8 cellular contexts compared by ENCODE assay signal in the genomic region with DNA sequence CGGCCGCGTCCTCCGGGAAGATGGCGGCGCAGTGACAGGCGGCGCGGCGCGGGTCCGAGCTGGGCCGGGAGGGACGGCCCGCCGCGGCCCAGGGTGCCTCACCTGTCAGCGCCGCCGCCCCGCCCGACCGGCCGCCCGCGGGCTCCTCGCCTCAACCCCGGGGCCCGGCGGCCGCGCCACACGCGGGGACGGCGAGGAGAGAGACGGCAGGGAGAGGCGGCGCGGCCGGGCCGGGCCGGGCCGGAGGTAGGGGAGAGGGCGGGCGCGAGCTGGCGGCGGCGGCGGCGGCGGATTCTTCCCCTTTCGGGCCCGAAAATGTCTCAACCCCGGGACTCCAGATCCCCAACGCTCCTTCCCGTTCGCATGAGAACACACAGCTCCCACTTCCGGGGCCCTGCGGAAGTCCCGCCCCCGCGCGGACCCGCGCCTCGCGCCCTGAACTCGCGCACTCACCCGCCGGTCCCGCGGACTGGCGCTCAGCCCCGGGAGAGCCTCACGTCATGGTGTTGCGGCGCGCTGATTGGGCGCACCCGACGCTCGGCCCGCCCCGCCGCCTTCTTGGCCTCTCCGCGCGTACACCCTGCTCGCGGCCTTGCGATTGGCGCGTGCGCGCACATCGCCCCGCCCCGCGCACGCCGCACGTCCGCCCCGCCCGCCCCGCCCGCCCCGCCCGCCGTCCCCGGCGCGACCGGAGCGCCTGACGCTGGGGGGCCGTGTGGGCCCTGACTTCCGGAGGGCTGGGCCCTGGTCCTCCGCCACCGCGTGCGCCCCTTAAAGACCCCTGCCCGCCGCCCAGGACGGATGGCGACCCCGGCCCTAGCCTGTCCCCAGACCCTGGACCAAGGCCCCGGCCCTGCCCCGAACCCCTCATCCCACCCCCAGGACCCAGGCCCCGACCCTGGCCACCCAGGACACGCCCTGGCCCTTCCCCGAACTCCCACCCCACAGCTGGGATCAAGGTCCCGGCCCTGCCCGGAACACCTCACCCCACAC. TPM values are rescaled to one million over a fixed set of nuclear protein-coding genes. Genes with fewer than 3 reads are reported as not detected.
DNase-seq lines count a peak whose midpoint lies in the region; ATAC-seq, FAIRE-seq and TF ChIP-seq lines count a peak whose summit lies in the region.

A gene (minus strand): TSS at position 380 of the 993 bp plus-strand sequence. CDS start 45,984 bp downstream, outside the sequence.

- no peak for FAIRE-seq in RCC 7860 (lab: Jason Lieb, UNC)

- H3K79me2 ChIP-seq in DND-41 (ENCODE audit: insufficient read depth, low read length) (peaks cover 56% of the 10 kb centered on the region), GM23248 (ENCODE audit: insufficient read depth) (peaks cover 44% of the 10 kb centered on the region), Karpas-422 (ENCODE audit: low read length) (peaks cover 45% of the 10 kb centered on the region)

- H4K20me1 ChIP-seq in DND-41 (ENCODE audit: insufficient read depth, low read length): peaks cover 42% of the 10 kb centered on the region
- peaks cover 23% of the 10 kb centered on the region for H4K20me1 ChIP-seq in GM23248 (ENCODE audit: insufficient read depth)
- peaks cover 36% of the 10 kb centered on the region for H4K20me1 ChIP-seq in Karpas-422 (ENCODE audit: insufficient read depth, low read depth, low read length)

- H3K9me3 ChIP-seq in DND-41 (ENCODE audit: insufficient read depth, low read length, severe bottlenecking) (no peaks in the 10 kb centered on the region), GM23248 (ENCODE audit: low read depth) (no peaks in the 10 kb centered on the region), Karpas-422 (ENCODE audit: low read length) (no peaks in the 10 kb centered on the region), esophagus muscularis mucosa (no peaks in the 10 kb centered on the region), muscle layer of duodenum (ENCODE audit: control insufficient read depth in 1 of 2, low read length in 2 of 2) (no peaks in the 10 kb centered on the region)

- H3K9me2 ChIP-seq in GM23248 (ENCODE audit: insufficient read depth): no peaks in the 10 kb centered on the region
- H3K9me2 ChIP-seq in Karpas-422 (replicated peaks; ENCODE audit: insufficient read depth, low read length): no peaks in the 10 kb centered on the region

- 1 to 2% methylated on average over 26 to 75 of the region's 137 CpGs for WGBS in GM23248 (ENCODE audit: low coverage in 1 of 2, low lambda C conversion rate in 2 of 2, missing lambda C conversion rate in 2 of 2), 2 experiments
- 1% methylated on average over 26 of the region's 137 CpGs for WGBS in esophagus muscularis mucosa

- H3K9me3 Mint-ChIP-seq in activated T-cell treated with anti-CD3 and anti-CD28 coated beads, Interleukin-2, amount 50 U/mL, for 72 hours: no peaks in the 10 kb centered on the region

- peak within 1 kb of the TSS; percentile 67 to 72; a peak in 3 of 4 replicates for H3K4me3 ChIP-seq in DND-41 (ENCODE audit: low read depth in 1 of 2, low read length in 2 of 2)
- H3K4me3 ChIP-seq in GM23248: peak within 1 kb of the TSS; percentile 83
- peak within 1 kb of the TSS; percentile 72 for H3K4me3 ChIP-seq in Karpas-422 (ENCODE audit: low read length)
- H3K4me3 ChIP-seq in esophagus muscularis mucosa: peak within 1 kb of the TSS; percentile 85 to 93 (median 88)
- H3K4me3 ChIP-seq in muscle layer of duodenum (ENCODE audit: low read depth in 1 of 2, low read length in 2 of 2): peak within 1 kb of the TSS; percentile 75 to 85

- H3K27me3 Mint-ChIP-seq in activated T-cell treated with anti-CD3 and anti-CD28 coated beads, Interleukin-2, amount 50 U/mL, for 72 hours (ENCODE audit: low read depth): no peaks in the 10 kb centered on the region

- TF ChIP-seq CTCF in DND-41 (IDR thresholded peaks at IDR 0.05; ENCODE audit: borderline replicate concordance, extremely low read depth, low read length, poor library complexity, severe bottlenecking) (no peak), esophagus muscularis mucosa (IDR thresholded peaks at IDR 0.05) (no peak)

- intact Hi-C loops in esophagus muscularis mucosa (cut with DNase I): loop anchor here (5.0 to 10.0 kb wide), 2 partner anchors 56 to 123 kb away; a partner anchor contains a TSS

- peak; percentile 97 for DNase-seq in DND-41
- peak; percentile 99 for DNase-seq in GM23248
- peak; percentile 99 for DNase-seq in Karpas-422
- peak; percentile 96 for DNase-seq in RCC 7860 (ENCODE audit: low spot score)
- DNase-seq in activated T-cell treated with anti-CD3 and anti-CD28 coated beads, Interleukin-2, amount 50 U/mL, for 72 hours: peak; percentile 97 to 98
- DNase-seq in esophagus muscularis mucosa (ENCODE audit: extremely low spot score): peak; percentile 97
- DNase-seq in stimulated activated CD8-positive, alpha-beta memory T cell treated with anti-CD3 and anti-CD28 coated beads, Interleukin-7, amount 100 ng/mL, for 24 hours (ENCODE audit: low read depth): peak; percentile 90

- peak within 1 kb of the TSS; percentile 92 to 96 for H3K4me3 Mint-ChIP-seq in activated T-cell treated with anti-CD3 and anti-CD28 coated beads, Interleukin-2, amount 50 U/mL, for 72 hours

- ATAC-seq in DND-41 (ENCODE audit: insufficient read depth, low read depth): peak; percentile 93
- ATAC-seq in activated T-cell treated with anti-CD3 and anti-CD28 coated beads, Interleukin-2, amount 50 U/mL, for 72 hours (replicated peaks in 1 of 2): peak; percentile 96 to 97

- H3K27me3 ChIP-seq in DND-41 (ENCODE audit: insufficient read depth, low read length, poor library complexity): no peaks in the 10 kb centered on the region
- no peaks in the 10 kb centered on the region for H3K27me3 ChIP-seq in GM23248 (replicated peaks; ENCODE audit: insufficient read depth)
- no peaks in the 10 kb centered on the region for H3K27me3 ChIP-seq in Karpas-422 (ENCODE audit: low read length)
- no peaks in the 10 kb centered on the region for H3K27me3 ChIP-seq in esophagus muscularis mucosa
- H3K27me3 ChIP-seq in muscle layer of duodenum (ENCODE audit: low read depth, low read length): no peaks in the 10 kb centered on the region

- H3K27ac ChIP-seq in DND-41 (ENCODE audit: low read length): peak within 1 kb of the TSS; percentile 80
- peak within 1 kb of the TSS; percentile 80 for H3K27ac ChIP-seq in GM23248
- peak within 1 kb of the TSS; percentile 42 for H3K27ac ChIP-seq in Karpas-422 (ENCODE audit: low read length)
- peak within 1 kb of the TSS; percentile 95 to 98 (median 97) for H3K27ac ChIP-seq in esophagus muscularis mucosa (replicated peaks in 1 of 4)
- peak within 1 kb of the TSS; percentile 86 for H3K27ac ChIP-seq in muscle layer of duodenum (ENCODE audit: low read length)

- H3K4me2 ChIP-seq in DND-41 (ENCODE audit: insufficient read depth, low read length) (peak within 1 kb of the TSS; percentile 67), GM23248 (ENCODE audit: unreplicated experiment) (peak within 1 kb of the TSS; percentile 98), Karpas-422 (ENCODE audit: low read depth, low read length, poor library complexity, severe bottlenecking) (peak within 1 kb of the TSS; percentile 75)

- peak within 1 kb of the TSS; percentile 82 for H3K9ac ChIP-seq in DND-41 (ENCODE audit: low read depth, low read length)
- H3K9ac ChIP-seq in GM23248: peak within 1 kb of the TSS; percentile 98
- H3K9ac ChIP-seq in Karpas-422 (ENCODE audit: low read length): peak within 1 kb of the TSS; percentile 93

- H2AFZ ChIP-seq in DND-41 (ENCODE audit: low read depth, low read length) (peak within 1 kb of the TSS; percentile 46; the same call in 1 of the 2 replicates), GM23248 (0 out of 2 replicates have a peak within 1 kb of the TSS, but pooled peaks have one; percentile 6), Karpas-422 (ENCODE audit: low read length) (no peak within 1 kb of the TSS)

- TF ChIP-seq EP300 in esophagus muscularis mucosa (IDR thresholded peaks at IDR 0.05): no peak

- peaks cover 6 to 7% of the 10 kb centered on the region in 2 donors for H3K36me3 Mint-ChIP-seq in activated T-cell treated with anti-CD3 and anti-CD28 coated beads, Interleukin-2, amount 50 U/mL, for 72 hours (ENCODE audit: insufficient read depth in 2 of 2)

- H3K4me1 Mint-ChIP-seq in activated T-cell treated with anti-CD3 and anti-CD28 coated beads, Interleukin-2, amount 50 U/mL, for 72 hours (ENCODE audit: low read depth): peaks cover 44% of the 10 kb centered on the region

- peaks cover 11% of the 10 kb centered on the region; the same call in 1 of the 2 replicates for H3F3A ChIP-seq in GM23248 (ENCODE audit: insufficient read depth)

- in situ Hi-C loops in GM23248 (cut with MboI): no loop called here

- H3K4me1 ChIP-seq in DND-41 (ENCODE audit: insufficient read depth, low read length): peaks cover 43% of the 10 kb centered on the region
- peaks cover 15% of the 10 kb centered on the region for H3K4me1 ChIP-seq in GM23248 (ENCODE audit: insufficient read depth)
- peaks cover 56% of the 10 kb centered on the region for H3K4me1 ChIP-seq in Karpas-422 (ENCODE audit: low read length)
- peaks cover 42 to 52% (median 49%) of the 10 kb centered on the region in 4 donors for H3K4me1 ChIP-seq in esophagus muscularis mucosa
- peaks cover 0 to 28% of the 10 kb centered on the region in 2 donors for H3K4me1 ChIP-seq in muscle layer of duodenum (ENCODE audit: control insufficient read depth in 1 of 2, insufficient read depth in 2 of 2, low read length in 2 of 2)

- TF ChIP-seq POLR2A in esophagus muscularis mucosa (IDR thresholded peaks at IDR 0.05; ENCODE audit: low read depth): peak; percentile 60

- H3K27ac Mint-ChIP-seq in activated T-cell treated with anti-CD3 and anti-CD28 coated beads, Interleukin-2, amount 50 U/mL, for 72 hours: peak within 1 kb of the TSS; percentile 91

- H3K36me3 ChIP-seq in DND-41 (ENCODE audit: insufficient read depth, low read length) (peaks cover 13% of the 10 kb centered on the region), GM23248 (ENCODE audit: low read depth) (no peaks in the 10 kb centered on the region), Karpas-422 (ENCODE audit: insufficient read depth, low read length) (peaks cover 9% of the 10 kb centered on the region; the same call in 1 of the 2 replicates), esophagus muscularis mucosa (peaks cover 0 to 1% (median 0%) of the 10 kb centered on the region in 4 donors), muscle layer of duodenum (ENCODE audit: control insufficient read depth in 1 of 2, insufficient read depth in 2 of 2, low read length in 2 of 2) (no peaks in the 10 kb centered on the region)

RNA-seq across cellular contexts. Expression of the gene that starts here (rescaled TPM):
- total RNA-seq in GM23248 (2014; rRNA removed; shearing (Covaris generic)): 30.8 and 31.9 TPM in 2 replicates
- 20.5 and 20.7 TPM in 2 replicates for polyA plus RNA-seq in GM23248 (2016; fragmentation: Nextera tagmentation; extraction: Ambion mirVana)
- 75.4 TPM in 2 replicates for total RNA-seq in Karpas-422 (2014; rRNA removed; shearing (Covaris generic); ENCODE audit: low replicate concordance)
- total RNA-seq in activated T-cell treated with anti-CD3 and anti-CD28 coated beads, Interleukin-2, amount 50 U/mL, for 72 hours: 100 to 1,000 TPM; 103 to 109 TPM
- total RNA-seq in esophagus muscularis mucosa: 10 to 100 TPM; 35.6 to 43.1 (median 38.2) TPM

Comparison
In these comparisons a context has a peak if more than half of its experiments do, and no peak if none do; other contexts are left out.
1. Peak in every context shown above with its lines: DNase-seq, ATAC-seq, H3K4me3 ChIP-seq and H3K27ac ChIP-seq.
2. H3K27ac ChIP-seq: peak in every context shown above with its lines; median percentile 97 in esophagus muscularis mucosa; 86 in muscle layer of duodenum; 80 in DND-41; 80 in GM23248; 42 in Karpas-422.